In the genomic region with DNA sequence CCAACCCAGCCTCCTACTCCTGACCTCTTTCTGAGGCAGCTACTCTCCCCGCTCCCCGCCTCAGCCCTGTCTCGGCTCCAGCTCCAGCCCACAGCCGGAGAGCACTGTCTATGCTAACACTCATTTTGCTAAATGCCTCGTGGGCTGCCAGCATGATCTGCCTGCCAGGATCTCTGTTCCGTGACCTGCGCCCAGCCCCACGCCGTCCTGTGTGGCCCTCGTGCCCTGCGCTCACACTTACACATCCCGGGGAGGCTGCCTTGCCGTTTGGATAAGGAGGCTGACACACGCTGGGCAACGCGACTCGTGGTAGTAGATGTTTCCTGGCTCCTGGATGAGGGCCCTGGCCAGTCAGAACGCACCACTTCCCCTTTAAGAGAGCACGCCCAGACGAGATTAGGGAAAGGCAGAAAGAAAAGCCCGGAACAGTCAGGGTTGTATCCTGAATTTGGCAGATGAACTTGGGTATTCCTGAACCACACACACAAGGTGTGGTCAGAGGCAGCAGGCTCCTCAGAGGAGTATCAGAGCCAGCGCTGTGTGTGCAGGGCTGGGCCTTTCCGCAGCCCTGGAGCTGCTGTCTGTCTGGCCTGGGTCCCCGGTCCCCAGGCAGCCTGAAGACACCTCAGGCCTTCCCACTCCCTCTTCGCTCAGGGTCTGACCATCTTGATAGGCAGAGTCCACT, we compare ENCODE assay signal across 1 cellular context.
TF ChIP-seq lines count a peak whose summit lies in the region.

No MANE protein-coding gene starts in this region.

TF ChIP-seq in K562, 482 proteins besides CTCF, POLR2A, EP300 and RAD21 (continued from another document and continues in another):
- TF ChIP-seq, protein P1, sequence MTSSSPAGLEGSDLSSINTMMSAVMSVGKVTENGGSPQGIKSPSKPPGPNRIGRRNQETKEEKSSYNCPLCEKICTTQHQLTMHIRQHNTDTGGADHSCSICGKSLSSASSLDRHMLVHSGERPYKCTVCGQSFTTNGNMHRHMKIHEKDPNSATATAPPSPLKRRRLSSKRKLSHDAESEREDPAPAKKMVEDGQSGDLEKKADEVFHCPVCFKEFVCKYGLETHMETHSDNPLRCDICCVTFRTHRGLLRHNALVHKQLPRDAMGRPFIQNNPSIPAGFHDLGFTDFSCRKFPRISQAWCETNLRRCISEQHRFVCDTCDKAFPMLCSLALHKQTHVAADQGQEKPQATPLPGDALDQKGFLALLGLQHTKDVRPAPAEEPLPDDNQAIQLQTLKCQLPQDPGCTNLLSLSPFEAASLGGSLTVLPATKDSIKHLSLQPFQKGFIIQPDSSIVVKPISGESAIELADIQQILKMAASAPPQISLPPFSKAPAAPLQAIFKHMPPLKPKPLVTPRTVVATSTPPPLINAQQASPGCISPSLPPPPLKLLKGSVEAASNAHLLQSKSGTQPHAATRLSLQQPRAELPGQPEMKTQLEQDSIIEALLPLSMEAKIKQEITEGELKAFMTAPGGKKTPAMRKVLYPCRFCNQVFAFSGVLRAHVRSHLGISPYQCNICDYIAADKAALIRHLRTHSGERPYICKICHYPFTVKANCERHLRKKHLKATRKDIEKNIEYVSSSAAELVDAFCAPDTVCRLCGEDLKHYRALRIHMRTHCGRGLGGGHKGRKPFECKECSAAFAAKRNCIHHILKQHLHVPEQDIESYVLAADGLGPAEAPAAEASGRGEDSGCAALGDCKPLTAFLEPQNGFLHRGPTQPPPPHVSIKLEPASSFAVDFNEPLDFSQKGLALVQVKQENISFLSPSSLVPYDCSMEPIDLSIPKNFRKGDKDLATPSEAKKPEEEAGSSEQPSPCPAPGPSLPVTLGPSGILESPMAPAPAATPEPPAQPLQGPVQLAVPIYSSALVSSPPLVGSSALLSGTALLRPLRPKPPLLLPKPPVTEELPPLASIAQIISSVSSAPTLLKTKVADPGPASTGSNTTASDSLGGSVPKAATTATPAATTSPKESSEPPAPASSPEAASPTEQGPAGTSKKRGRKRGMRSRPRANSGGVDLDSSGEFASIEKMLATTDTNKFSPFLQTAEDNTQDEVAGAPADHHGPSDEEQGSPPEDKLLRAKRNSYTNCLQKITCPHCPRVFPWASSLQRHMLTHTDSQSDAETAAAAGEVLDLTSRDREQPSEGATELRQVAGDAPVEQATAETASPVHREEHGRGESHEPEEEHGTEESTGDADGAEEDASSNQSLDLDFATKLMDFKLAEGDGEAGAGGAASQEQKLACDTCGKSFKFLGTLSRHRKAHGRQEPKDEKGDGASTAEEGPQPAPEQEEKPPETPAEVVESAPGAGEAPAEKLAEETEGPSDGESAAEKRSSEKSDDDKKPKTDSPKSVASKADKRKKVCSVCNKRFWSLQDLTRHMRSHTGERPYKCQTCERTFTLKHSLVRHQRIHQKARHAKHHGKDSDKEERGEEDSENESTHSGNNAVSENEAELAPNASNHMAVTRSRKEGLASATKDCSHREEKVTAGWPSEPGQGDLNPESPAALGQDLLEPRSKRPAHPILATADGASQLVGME (CRISPR knock-in tag; IDR thresholded peaks at IDR 0.05): no peak
- TF ChIP-seq ZNF445 (CRISPR knock-in tag; IDR thresholded peaks at IDR 0.05; ENCODE audit: low read depth): no peak
- TF ChIP-seq, protein P2, sequence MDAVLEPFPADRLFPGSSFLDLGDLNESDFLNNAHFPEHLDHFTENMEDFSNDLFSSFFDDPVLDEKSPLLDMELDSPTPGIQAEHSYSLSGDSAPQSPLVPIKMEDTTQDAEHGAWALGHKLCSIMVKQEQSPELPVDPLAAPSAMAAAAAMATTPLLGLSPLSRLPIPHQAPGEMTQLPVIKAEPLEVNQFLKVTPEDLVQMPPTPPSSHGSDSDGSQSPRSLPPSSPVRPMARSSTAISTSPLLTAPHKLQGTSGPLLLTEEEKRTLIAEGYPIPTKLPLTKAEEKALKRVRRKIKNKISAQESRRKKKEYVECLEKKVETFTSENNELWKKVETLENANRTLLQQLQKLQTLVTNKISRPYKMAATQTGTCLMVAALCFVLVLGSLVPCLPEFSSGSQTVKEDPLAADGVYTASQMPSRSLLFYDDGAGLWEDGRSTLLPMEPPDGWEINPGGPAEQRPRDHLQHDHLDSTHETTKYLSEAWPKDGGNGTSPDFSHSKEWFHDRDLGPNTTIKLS (IDR thresholded peaks at IDR 0.05; ENCODE audit: borderline replicate concordance, low read depth): no peak
- TF ChIP-seq NR2C2 (CRISPR knock-in tag; IDR thresholded peaks at IDR 0.05): peak; percentile 68; the same call in 1 of the 2 replicates
- TF ChIP-seq NR2C2 (tag; IDR thresholded peaks at IDR 0.05): no peak
- TF ChIP-seq MCM2 (IDR thresholded peaks at IDR 0.05; ENCODE audit: low read depth): no peak
- TF ChIP-seq CHCHD3 (CRISPR knock-in tag; IDR thresholded peaks at IDR 0.05): no peak
- TF ChIP-seq IRF2 (CRISPR knock-in tag; IDR thresholded peaks at IDR 0.05): no peak
- no peak for TF ChIP-seq ELF4 (CRISPR knock-in tag; IDR thresholded peaks at IDR 0.05)
- no peak for TF ChIP-seq CHD1 (IDR thresholded peaks at IDR 0.05; ENCODE audit: low read length)
- no peak for TF ChIP-seq ILF3 (IDR thresholded peaks at IDR 0.05; ENCODE audit: borderline replicate concordance)
- TF ChIP-seq NR3C1 (CRISPR knock-in tag; IDR thresholded peaks at IDR 0.05): no peak
- no peak for TF ChIP-seq ETV5 (CRISPR knock-in tag; IDR thresholded peaks at IDR 0.05; ENCODE audit: low read depth)
- no peak for TF ChIP-seq MEF2D (tag; conservative IDR thresholded peaks at IDR 0.05; ENCODE audit: low read depth)
- TF ChIP-seq ELF2 (CRISPR knock-in tag; IDR thresholded peaks at IDR 0.05): no peak
- TF ChIP-seq HNRNPLL (IDR thresholded peaks at IDR 0.05; ENCODE audit: low read depth, low read length, poor library complexity, severe bottlenecking): no peak
- TF ChIP-seq, protein P3, sequence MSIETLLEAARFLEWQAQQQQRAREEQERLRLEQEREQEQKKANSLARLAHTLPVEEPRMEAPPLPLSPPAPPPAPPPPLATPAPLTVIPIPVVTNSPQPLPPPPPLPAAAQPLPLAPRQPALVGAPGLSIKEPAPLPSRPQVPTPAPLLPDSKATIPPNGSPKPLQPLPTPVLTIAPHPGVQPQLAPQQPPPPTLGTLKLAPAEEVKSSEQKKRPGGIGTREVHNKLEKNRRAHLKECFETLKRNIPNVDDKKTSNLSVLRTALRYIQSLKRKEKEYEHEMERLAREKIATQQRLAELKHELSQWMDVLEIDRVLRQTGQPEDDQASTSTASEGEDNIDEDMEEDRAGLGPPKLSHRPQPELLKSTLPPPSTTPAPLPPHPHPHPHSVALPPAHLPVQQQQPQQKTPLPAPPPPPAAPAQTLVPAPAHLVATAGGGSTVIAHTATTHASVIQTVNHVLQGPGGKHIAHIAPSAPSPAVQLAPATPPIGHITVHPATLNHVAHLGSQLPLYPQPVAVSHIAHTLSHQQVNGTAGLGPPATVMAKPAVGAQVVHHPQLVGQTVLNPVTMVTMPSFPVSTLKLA (conservative IDR thresholded peaks at IDR 0.05): peak; percentile 31 to 51; a peak in 2 of 4 replicates
- TF ChIP-seq, protein P4, sequence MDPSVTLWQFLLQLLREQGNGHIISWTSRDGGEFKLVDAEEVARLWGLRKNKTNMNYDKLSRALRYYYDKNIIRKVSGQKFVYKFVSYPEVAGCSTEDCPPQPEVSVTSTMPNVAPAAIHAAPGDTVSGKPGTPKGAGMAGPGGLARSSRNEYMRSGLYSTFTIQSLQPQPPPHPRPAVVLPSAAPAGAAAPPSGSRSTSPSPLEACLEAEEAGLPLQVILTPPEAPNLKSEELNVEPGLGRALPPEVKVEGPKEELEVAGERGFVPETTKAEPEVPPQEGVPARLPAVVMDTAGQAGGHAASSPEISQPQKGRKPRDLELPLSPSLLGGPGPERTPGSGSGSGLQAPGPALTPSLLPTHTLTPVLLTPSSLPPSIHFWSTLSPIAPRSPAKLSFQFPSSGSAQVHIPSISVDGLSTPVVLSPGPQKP (CRISPR knock-in tag; IDR thresholded peaks at IDR 0.05): no peak
- no peak for TF ChIP-seq RBM17 (IDR thresholded peaks at IDR 0.05; ENCODE audit: borderline replicate concordance, low read depth, low read length)
- TF ChIP-seq SMAD4 (CRISPR knock-in tag; conservative IDR thresholded peaks at IDR 0.05): 0 out of 2 replicates have a peak, but pooled peaks have one; percentile 43
- TF ChIP-seq SPI1 (IDR thresholded peaks at IDR 0.05; ENCODE audit: borderline replicate concordance, low read depth, low read length): peak; percentile 96
- TF ChIP-seq SMARCC2 (IDR thresholded peaks at IDR 0.05; ENCODE audit: low read depth): no peak
- TF ChIP-seq, protein P5, sequence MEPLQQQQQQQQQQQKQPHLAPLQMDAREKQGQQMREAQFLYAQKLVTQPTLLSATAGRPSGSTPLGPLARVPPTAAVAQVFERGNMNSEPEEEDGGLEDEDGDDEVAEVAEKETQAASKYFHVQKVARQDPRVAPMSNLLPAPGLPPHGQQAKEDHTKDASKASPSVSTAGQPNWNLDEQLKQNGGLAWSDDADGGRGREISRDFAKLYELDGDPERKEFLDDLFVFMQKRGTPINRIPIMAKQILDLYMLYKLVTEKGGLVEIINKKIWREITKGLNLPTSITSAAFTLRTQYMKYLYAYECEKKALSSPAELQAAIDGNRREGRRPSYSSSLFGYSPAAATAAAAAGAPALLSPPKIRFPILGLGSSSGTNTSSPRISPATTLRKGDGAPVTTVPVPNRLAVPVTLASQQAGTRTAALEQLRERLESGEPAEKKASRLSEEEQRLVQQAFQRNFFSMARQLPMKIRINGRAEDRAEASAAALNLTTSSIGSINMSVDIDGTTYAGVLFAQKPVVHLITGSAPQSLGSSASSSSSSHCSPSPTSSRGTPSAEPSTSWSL (CRISPR knock-in tag; IDR thresholded peaks at IDR 0.05; ENCODE audit: borderline replicate concordance): no peak
- no peak for TF ChIP-seq XRCC4 (IDR thresholded peaks at IDR 0.05; ENCODE audit: extremely low read depth, insufficient read depth, insufficient read length)
- 0 out of 4 replicates have a peak, but pooled peaks of 1 of the 2 experiments have one; percentile 5 for TF ChIP-seq TEAD1 (CRISPR knock-in tag; IDR thresholded peaks at IDR 0.05)
- TF ChIP-seq ETV6 (IDR thresholded peaks at IDR 0.05; ENCODE audit: borderline replicate concordance in 1 of 2, low read depth in 2 of 2, low read length in 1 of 2): no peak
- no peak for TF ChIP-seq ETV6 (CRISPR knock-in tag; IDR thresholded peaks at IDR 0.05; ENCODE audit: borderline replicate concordance)
- TF ChIP-seq YBX1 (IDR thresholded peaks at IDR 0.05): no peak
- TF ChIP-seq ZNF184 (CRISPR knock-in tag; IDR thresholded peaks at IDR 0.05): no peak
- no peak for TF ChIP-seq SIX5 (IDR thresholded peaks at IDR 0.05; ENCODE audit: borderline replicate concordance in 1 of 2, insufficient read depth in 1 of 2, low read depth in 1 of 2, low read length in 2 of 2)
- TF ChIP-seq, protein P6, sequence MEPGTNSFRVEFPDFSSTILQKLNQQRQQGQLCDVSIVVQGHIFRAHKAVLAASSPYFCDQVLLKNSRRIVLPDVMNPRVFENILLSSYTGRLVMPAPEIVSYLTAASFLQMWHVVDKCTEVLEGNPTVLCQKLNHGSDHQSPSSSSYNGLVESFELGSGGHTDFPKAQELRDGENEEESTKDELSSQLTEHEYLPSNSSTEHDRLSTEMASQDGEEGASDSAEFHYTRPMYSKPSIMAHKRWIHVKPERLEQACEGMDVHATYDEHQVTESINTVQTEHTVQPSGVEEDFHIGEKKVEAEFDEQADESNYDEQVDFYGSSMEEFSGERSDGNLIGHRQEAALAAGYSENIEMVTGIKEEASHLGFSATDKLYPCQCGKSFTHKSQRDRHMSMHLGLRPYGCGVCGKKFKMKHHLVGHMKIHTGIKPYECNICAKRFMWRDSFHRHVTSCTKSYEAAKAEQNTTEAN (CRISPR knock-in tag; IDR thresholded peaks at IDR 0.05): no peak
- no peak for TF ChIP-seq ZNF212 (CRISPR knock-in tag; IDR thresholded peaks at IDR 0.05)
- TF ChIP-seq, protein P7, sequence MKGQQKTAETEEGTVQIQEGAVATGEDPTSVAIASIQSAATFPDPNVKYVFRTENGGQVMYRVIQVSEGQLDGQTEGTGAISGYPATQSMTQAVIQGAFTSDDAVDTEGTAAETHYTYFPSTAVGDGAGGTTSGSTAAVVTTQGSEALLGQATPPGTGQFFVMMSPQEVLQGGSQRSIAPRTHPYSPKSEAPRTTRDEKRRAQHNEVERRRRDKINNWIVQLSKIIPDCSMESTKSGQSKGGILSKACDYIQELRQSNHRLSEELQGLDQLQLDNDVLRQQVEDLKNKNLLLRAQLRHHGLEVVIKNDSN (CRISPR knock-in tag; IDR thresholded peaks at IDR 0.05): no peak
- no peak for TF ChIP-seq RCOR1 (IDR thresholded peaks at IDR 0.05; ENCODE audit: borderline replicate concordance in 1 of 2, low read depth in 2 of 2, low read length in 2 of 2)
- TF ChIP-seq POLR3A (IDR thresholded peaks at IDR 0.05; ENCODE audit: borderline replicate concordance, extremely low read depth, insufficient read depth, insufficient read length): no peak
- no peak for TF ChIP-seq ZNF561 (CRISPR knock-in tag; conservative IDR thresholded peaks at IDR 0.05)
- no peak for TF ChIP-seq HNRNPL (IDR thresholded peaks at IDR 0.05; ENCODE audit: low read depth, low read length)
- TF ChIP-seq, protein P8, sequence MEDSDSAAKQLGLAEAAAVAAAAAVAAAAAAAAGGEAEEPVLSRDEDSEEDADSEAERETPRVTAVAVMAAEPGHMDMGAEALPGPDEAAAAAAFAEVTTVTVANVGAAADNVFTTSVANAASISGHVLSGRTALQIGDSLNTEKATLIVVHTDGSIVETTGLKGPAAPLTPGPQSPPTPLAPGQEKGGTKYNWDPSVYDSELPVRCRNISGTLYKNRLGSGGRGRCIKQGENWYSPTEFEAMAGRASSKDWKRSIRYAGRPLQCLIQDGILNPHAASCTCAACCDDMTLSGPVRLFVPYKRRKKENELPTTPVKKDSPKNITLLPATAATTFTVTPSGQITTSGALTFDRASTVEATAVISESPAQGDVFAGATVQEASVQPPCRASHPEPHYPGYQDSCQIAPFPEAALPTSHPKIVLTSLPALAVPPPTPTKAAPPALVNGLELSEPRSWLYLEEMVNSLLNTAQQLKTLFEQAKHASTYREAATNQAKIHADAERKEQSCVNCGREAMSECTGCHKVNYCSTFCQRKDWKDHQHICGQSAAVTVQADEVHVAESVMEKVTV (CRISPR knock-in tag; IDR thresholded peaks at IDR 0.05): no peak
- TF ChIP-seq SIN3A (IDR thresholded peaks at IDR 0.05; ENCODE audit: borderline replicate concordance in 2 of 2, control insufficient read depth in 1 of 2, low read depth in 2 of 2, low read length in 2 of 2): peak in 1 of 2 experiments; percentile 16; a peak in 1 of 4 replicates
- TF ChIP-seq ZNF57 (CRISPR knock-in tag; IDR thresholded peaks at IDR 0.05): no peak
- no peak for TF ChIP-seq ZNF695 (CRISPR knock-in tag; IDR thresholded peaks at IDR 0.05)
- TF ChIP-seq FIP1L1 (IDR thresholded peaks at IDR 0.05; ENCODE audit: low read depth, low read length, poor library complexity, severe bottlenecking): no peak
- no peak for TF ChIP-seq DIDO1 (tag; IDR thresholded peaks at IDR 0.05; ENCODE audit: low read depth)
- TF ChIP-seq ZNF324 (CRISPR knock-in tag; IDR thresholded peaks at IDR 0.05): no peak
- 0 out of 2 replicates have a peak, but pooled peaks have one; percentile 11 for TF ChIP-seq TAF7 (tag; IDR thresholded peaks at IDR 0.05)
- TF ChIP-seq EZH2 (IDR thresholded peaks at IDR 0.05; ENCODE audit: borderline replicate concordance, low read depth, low read length): no peak
- no peak for TF ChIP-seq ZNF165 (CRISPR knock-in tag; IDR thresholded peaks at IDR 0.05; ENCODE audit: borderline replicate concordance)
- TF ChIP-seq BHLHE40 (IDR thresholded peaks at IDR 0.05; ENCODE audit: low read length): no peak
- TF ChIP-seq SP1 (CRISPR knock-in tag; IDR thresholded peaks at IDR 0.05): peak; percentile 72
- no peak for TF ChIP-seq BDP1 (IDR thresholded peaks at IDR 0.05; ENCODE audit: insufficient read depth, insufficient read length)
- TF ChIP-seq ZNF586 (CRISPR knock-in tag; conservative IDR thresholded peaks at IDR 0.05): no peak
- TF ChIP-seq DDX20 (tag; IDR thresholded peaks at IDR 0.05; ENCODE audit: low read depth): no peak
- no peak for TF ChIP-seq PPARD (CRISPR knock-in tag; IDR thresholded peaks at IDR 0.05)
- no peak for TF ChIP-seq ZNF699 (CRISPR knock-in tag; IDR thresholded peaks at IDR 0.05; ENCODE audit: insufficient replicate concordance)
